20 cellular contexts compared by ENCODE assay signal in genomic region chr2:3768960-3769765, GRCh38.
DNase-seq lines count a peak whose midpoint lies in the region; ATAC-seq, FAIRE-seq and TF ChIP-seq lines count a peak whose summit lies in the region.
"Had no signal": no experiment of that assay in that cellular context is flagged by ENCODE, and none has a peak within 500 bp of the region (broad histone marks: within the 10 kb centered on the region; RNA-seq: fewer than 3 reads in every experiment).

No MANE protein-coding gene starts in this region.

- no peaks in the 10 kb centered on the region for H3K27me3 ChIP-seq in bronchial epithelial cell (ENCODE audit: control insufficient read depth, insufficient read depth, low read length)
- H3K27me3 ChIP-seq: BLaER1 had no signal

- peak; percentile 39 for DNase-seq in natural killer cell treated with Interleukin-12 subunit alpha and Interleukin-12 subunit beta and Interleukin-15 and Interleukin-18, amount 100 ng/mL, for 72 hours (ENCODE audit: low spot score)
- DNase-seq in natural killer cell (no peak), bronchial epithelial cell (ENCODE audit: low read depth) (no peak), neural crest cell (ENCODE audit: low read depth, low spot score) (no peak), osteocyte (ENCODE audit: extremely low spot score, unreplicated experiment) (peak; percentile 66), NCI-H2107 treated with DMSO at 0.1 percent for 48 hours (lab: John Stamatoyannopoulos, UW; ENCODE audit: unreplicated experiment) (no peak), kidney tubule cell (ENCODE audit: low spot score) (no peak)
- DNase-seq: AML-193; CD4-positive, alpha-beta memory T cell; DMS153; DMS79; GDM1; H9 had no signal

- H3K9me3 Mint-ChIP-seq in natural killer cell treated with Interleukin-12 subunit alpha and Interleukin-12 subunit beta and Interleukin-15 and Interleukin-18, amount 100 ng/mL, for 72 hours, result no peaks in the 10 kb centered on the region
- H3K9me3 Mint-ChIP-seq in natural killer cell, result no peaks in the 10 kb centered on the region
- H3K9me3 Mint-ChIP-seq in neural crest cell, result no peaks in the 10 kb centered on the region
- H3K9me3 Mint-ChIP-seq in osteocyte (ENCODE audit: unreplicated experiment), result no peaks in the 10 kb centered on the region
- H3K9me3 Mint-ChIP-seq: CD14-positive monocyte; CD4-positive, alpha-beta memory T cell; H9 had no signal

- no peaks in the 10 kb centered on the region for H3K36me3 Mint-ChIP-seq in natural killer cell treated with Interleukin-12 subunit alpha and Interleukin-12 subunit beta and Interleukin-15 and Interleukin-18, amount 100 ng/mL, for 72 hours
- no peaks in the 10 kb centered on the region for H3K36me3 Mint-ChIP-seq in natural killer cell
- no peaks in the 10 kb centered on the region for H3K36me3 Mint-ChIP-seq in neural crest cell (ENCODE audit: low read depth)
- H3K36me3 Mint-ChIP-seq in osteocyte (ENCODE audit: unreplicated experiment), result no peaks in the 10 kb centered on the region
- H3K36me3 Mint-ChIP-seq: CD14-positive monocyte; CD4-positive, alpha-beta memory T cell had no signal

- TF ChIP-seq CTCF in natural killer cell (IDR thresholded peaks at IDR 0.05) (no peak), bronchial epithelial cell (IDR thresholded peaks at IDR 0.05; ENCODE audit: insufficient read depth, low read length, severe bottlenecking) (no peak), neural crest cell (conservative IDR thresholded peaks at IDR 0.05) (no peak), osteocyte (IDR thresholded peaks at IDR 0.05) (no peak)

- no peak overlapping the region for H3K27ac Mint-ChIP-seq in natural killer cell treated with Interleukin-12 subunit alpha and Interleukin-12 subunit beta and Interleukin-15 and Interleukin-18, amount 100 ng/mL, for 72 hours
- H3K27ac Mint-ChIP-seq in natural killer cell (no peak overlapping the region), neural crest cell (ENCODE audit: unreplicated experiment) (peak overlapping the region; percentile 28), osteocyte (ENCODE audit: unreplicated experiment) (no peak overlapping the region)
- H3K27ac Mint-ChIP-seq: CD14-positive monocyte; CD4-positive, alpha-beta memory T cell; H9 had no signal

- intact Hi-C loops in natural killer cell (cut with micrococcal nuclease), result no loop called here

- peak; percentile 36 for FAIRE-seq in bronchial epithelial cell (lab: Jason Lieb, UNC)
- FAIRE-seq: A204.1, GM12892, GM18507, H1 had no signal

- H3K4me3 ChIP-seq in bronchial epithelial cell (ENCODE audit: low read depth, low read length), result no peak overlapping the region
- H3K4me3 ChIP-seq: BLaER1 had no signal

- ATAC-seq in natural killer cell treated with Interleukin-12 subunit alpha and Interleukin-12 subunit beta and Interleukin-15 and Interleukin-18, amount 100 ng/mL, for 72 hours, result no peak
- ATAC-seq in natural killer cell (no peak), GM18861 (IDR thresholded peaks at IDR 0.05; ENCODE audit: unreplicated experiment) (no peak)

- H3K27me3 Mint-ChIP-seq in natural killer cell treated with Interleukin-12 subunit alpha and Interleukin-12 subunit beta and Interleukin-15 and Interleukin-18, amount 100 ng/mL, for 72 hours, result peaks cover 5% of the 10 kb centered on the region in 2 donors
- H3K27me3 Mint-ChIP-seq in natural killer cell (ENCODE audit: low read depth in 2 of 2) (peaks cover 0 to 2% of the 10 kb centered on the region in 2 donors), neural crest cell (ENCODE audit: low read depth) (peaks cover 2% of the 10 kb centered on the region), osteocyte (ENCODE audit: unreplicated experiment) (no peaks in the 10 kb centered on the region)

- no peaks in the 10 kb centered on the region for H3K36me3 ChIP-seq in bronchial epithelial cell (ENCODE audit: control insufficient read depth, insufficient read depth, low read length)
- H3K36me3 ChIP-seq: BLaER1 had no signal

- H3K4me3 Mint-ChIP-seq in natural killer cell treated with Interleukin-12 subunit alpha and Interleukin-12 subunit beta and Interleukin-15 and Interleukin-18, amount 100 ng/mL, for 72 hours, result no peak overlapping the region
- H3K4me3 Mint-ChIP-seq in natural killer cell (no peak overlapping the region), neural crest cell (no peak overlapping the region), osteocyte (ENCODE audit: unreplicated experiment) (no peak overlapping the region)
- H3K4me3 Mint-ChIP-seq: CD14-positive monocyte; CD4-positive, alpha-beta memory T cell; H9 had no signal

- H3K4me1 Mint-ChIP-seq in natural killer cell treated with Interleukin-12 subunit alpha and Interleukin-12 subunit beta and Interleukin-15 and Interleukin-18, amount 100 ng/mL, for 72 hours (ENCODE audit: low read depth in 2 of 2), result no peaks in the 10 kb centered on the region
- H3K4me1 Mint-ChIP-seq in natural killer cell (no peaks in the 10 kb centered on the region), neural crest cell (no peaks in the 10 kb centered on the region), osteocyte (ENCODE audit: unreplicated experiment) (no peaks in the 10 kb centered on the region)
- H3K4me1 Mint-ChIP-seq: CD14-positive monocyte; CD4-positive, alpha-beta memory T cell had no signal

Comparison
In these comparisons a context has a peak if more than half of its experiments do, and no peak if none do; other contexts are left out.
1. DNase-seq: peak in natural killer cell treated with Interleukin-12 subunit alpha and Interleukin-12 subunit beta and Interleukin-15 and Interleukin-18, amount 100 ng/mL, for 72 hours (single experiment) and osteocyte (single experiment); none in natural killer cell (single experiment), bronchial epithelial cell (single experiment), neural crest cell (single experiment), NCI-H2107 treated with DMSO at 0.1 percent for 48 hours (single experiment) and kidney tubule cell (single experiment).